ENCODE assay signal across 8 cellular contexts in genomic region chr19:57578487-57579205, GRCh38. TPM values are rescaled to one million over a fixed set of nuclear protein-coding genes. Genes with fewer than 3 reads are reported as not detected.
A peak's percentile ranks its signal among the peaks of the same experiment; 100 is the strongest.
DNase-seq lines count a peak whose midpoint lies in the region; ATAC-seq, FAIRE-seq and TF ChIP-seq lines count a peak whose summit lies in the region.

TSS of gene ZNF416 (minus strand) at chr19:57578911. CDS start at chr19:57578704, 207 bp downstream.

- peaks cover 21% of the 10 kb centered on the region for H3K79me1 ChIP-seq in mesendoderm (ENCODE audit: low read length)

- no peak within 1 kb of the TSS for H2BK5ac ChIP-seq in mesendoderm (ENCODE audit: low read length)

- H3K4me1 ChIP-seq in endodermal cell (ENCODE audit: control insufficient read depth, insufficient read depth, low read length) (no peaks in the 10 kb centered on the region), mesendoderm (ENCODE audit: control insufficient read depth, low read depth, low read length) (peaks cover 2% of the 10 kb centered on the region)

- H3K4me3 ChIP-seq in endodermal cell (ENCODE audit: low read length) (peak within 1 kb of the TSS; percentile 94), mesendoderm (ENCODE audit: low read length) (peak within 1 kb of the TSS; percentile 85)

- ATAC-seq in GM21381 (IDR thresholded peaks at IDR 0.05; ENCODE audit: unreplicated experiment): peak; percentile 94

- no peak within 1 kb of the TSS for H3K27ac Mint-ChIP-seq in endodermal cell

- peak within 1 kb of the TSS; percentile 27 for H3K4ac ChIP-seq in mesendoderm (ENCODE audit: low read depth, low read length)

- peak within 1 kb of the TSS; percentile 65 for H3K4me2 ChIP-seq in mesendoderm (ENCODE audit: low read length)

- H3K79me2 ChIP-seq in mesendoderm (ENCODE audit: control insufficient read depth, insufficient read depth, low read length): peaks cover 16% of the 10 kb centered on the region

- in situ Hi-C loops in Caki2 (cut with HindIII; ENCODE audit: low pct_unique_long_range_greater_than_20kb, low sequenced_read_pairs): no loop called here

- H3K23ac ChIP-seq in mesendoderm (ENCODE audit: low read length): no peak within 1 kb of the TSS

- no peak for TF ChIP-seq CTCF in endodermal cell (conservative IDR thresholded peaks at IDR 0.05)

- H3K4me1 Mint-ChIP-seq in endodermal cell: no peaks in the 10 kb centered on the region

- peak; percentile 95 for FAIRE-seq in HTR-8/SVneo (lab: Jason Lieb, UNC)

- H3K27ac ChIP-seq in endodermal cell (ENCODE audit: low read depth, low read length) (no peak within 1 kb of the TSS), mesendoderm (ENCODE audit: low read depth, low read length) (no peak within 1 kb of the TSS)

- no peak within 1 kb of the TSS for H2BK120ac ChIP-seq in mesendoderm (ENCODE audit: low read depth, low read length)

- peak within 1 kb of the TSS; percentile 64 for H3K9ac ChIP-seq in endodermal cell (ENCODE audit: extremely low read depth, low read length, poor library complexity, severe bottlenecking)
- peak within 1 kb of the TSS; percentile 80 for H3K9ac ChIP-seq in mesendoderm (ENCODE audit: low read length)

- H3K4me3 Mint-ChIP-seq in endodermal cell: peak within 1 kb of the TSS; percentile 71

- WGBS in endodermal cell (ENCODE audit: insufficient coverage in 1 of 2, insufficient read length in 1 of 2), 2 experiments: 0 to 1% methylated on average over 25 to 62 of the region's 62 CpGs
- no CpG with 5 or more reads among the region's 62 CpGs for WGBS in mesendoderm (ENCODE audit: extremely low coverage, insufficient coverage, low lambda C conversion rate)

- no peak within 1 kb of the TSS for H2AK5ac ChIP-seq in mesendoderm (ENCODE audit: low read length)

- H4K5ac ChIP-seq in mesendoderm (ENCODE audit: low read length): no peak within 1 kb of the TSS

- H3K9me3 ChIP-seq in endodermal cell (ENCODE audit: control insufficient read depth, low read length): peaks cover 68% of the 10 kb centered on the region

- peaks cover 41% of the 10 kb centered on the region for H3K36me3 ChIP-seq in endodermal cell (ENCODE audit: control insufficient read depth, insufficient read depth, low read length)
- H3K36me3 ChIP-seq in mesendoderm (ENCODE audit: control insufficient read depth, insufficient read depth, low read length): peaks cover 14% of the 10 kb centered on the region

- H3K27me3 ChIP-seq in endodermal cell (ENCODE audit: control insufficient read depth, insufficient read depth, low read length, poor library complexity, severe bottlenecking): no peaks in the 10 kb centered on the region
- H3K27me3 ChIP-seq in mesendoderm (ENCODE audit: insufficient read depth, low read length, poor library complexity): no peaks in the 10 kb centered on the region

- H3K18ac ChIP-seq in mesendoderm (ENCODE audit: low read length): no peak within 1 kb of the TSS

- DNase-seq in Caki2 (ENCODE audit: low read depth): peak; percentile 97
- peak; percentile 97 for DNase-seq in HTR-8/SVneo (ENCODE audit: insufficient read length, low spot score)
- peak; percentile 99 for DNase-seq in NOMO-1 treated with DMSO at 0.1 percent for 48 hours (lab: John Stamatoyannopoulos, UW; ENCODE audit: unreplicated experiment)
- peak; percentile 97 for DNase-seq in activated CD8-positive, alpha-beta memory T cell treated with anti-CD3 and anti-CD28 coated beads, Interleukin-2, amount 50 U/mL, for 1 hour (ENCODE audit: extremely low read depth)
- DNase-seq in endodermal cell: peak; percentile 99
- peak; percentile 100 for DNase-seq in mesendoderm
- peak; percentile 85 for DNase-seq in stimulated activated CD8-positive, alpha-beta memory T cell treated with anti-CD3 and anti-CD28 coated beads, Interleukin-12 subunit alpha, Interleukin-12 subunit beta, amount 100 ng/mL, for 4 hours (ENCODE audit: low read depth)

- H4K8ac ChIP-seq in mesendoderm (ENCODE audit: low read depth, low read length): no peak within 1 kb of the TSS

- H3K56ac ChIP-seq in mesendoderm (ENCODE audit: low read length): peak within 1 kb of the TSS; percentile 95

- H2BK15ac ChIP-seq in mesendoderm (replicated peaks; ENCODE audit: low read depth): no peak within 1 kb of the TSS

- peaks cover 49% of the 10 kb centered on the region for H3K36me3 Mint-ChIP-seq in endodermal cell (ENCODE audit: low read depth)

- H3K27me3 Mint-ChIP-seq in endodermal cell (ENCODE audit: insufficient read depth): peaks cover 24% of the 10 kb centered on the region

- H3K9me3 Mint-ChIP-seq in endodermal cell: peaks cover 94% of the 10 kb centered on the region

RNA-seq across cellular contexts. Expression of gene ZNF416, which starts in this region (rescaled TPM):
- total RNA-seq in Caki2 (2014; rRNA removed; shearing (Covaris generic); ENCODE audit: low replicate concordance): 5.0 and 14.8 TPM in 2 replicates
- total RNA-seq in endodermal cell: 1 to 10 TPM; 8.0 to 9.1 TPM
- 6.4 TPM for polyA plus RNA-seq in endodermal cell (2013, experiment 1 of 2)
- polyA plus RNA-seq in endodermal cell (2013, experiment 2 of 2): 6.7 TPM
- 6.9 TPM for polyA plus RNA-seq in mesendoderm (2013, experiment 1 of 2)
- 6.9 TPM for polyA plus RNA-seq in mesendoderm (2013, experiment 2 of 2)
